Comparison of ENCODE assay signal across 37 cellular contexts in genomic region chr11:91956711-91957110, GRCh38.
DNase-seq lines count a peak whose midpoint lies in the region; ATAC-seq, FAIRE-seq and TF ChIP-seq lines count a peak whose summit lies in the region.
"Had no signal": no experiment of that assay in that cellular context is flagged by ENCODE, and none has a peak within 500 bp of the region (broad histone marks: within the 10 kb centered on the region; RNA-seq: fewer than 3 reads in every experiment).

No MANE protein-coding gene starts in this region.

- H3K4me2 ChIP-seq in endothelial cell of umbilical vein (ENCODE audit: insufficient read depth, low read length): no peak overlapping the region
- H3K4me2 ChIP-seq in mesendoderm (ENCODE audit: low read length): no peak overlapping the region
- H3K4me2 ChIP-seq: A549; BLaER1; BLaER1 treated with 17β-estradiol and CSF1 and Interleukin-3, amounts not matched to agents 10 nM and 100 nM had no signal

- intact Hi-C loops in endothelial cell of umbilical vein (cut with micrococcal nuclease): no loop called here

- peaks cover 48% of the 10 kb centered on the region for H3K9me3 Mint-ChIP-seq in nephron progenitor cell

- no peaks in the 10 kb centered on the region for H3K4me1 Mint-ChIP-seq in nephron progenitor cell
- H3K4me1 Mint-ChIP-seq: B cell; CD14-positive monocyte; CD4-positive, alpha-beta memory T cell; CD8-positive, alpha-beta memory T cell had no signal

- H2AK5ac ChIP-seq in mesendoderm (ENCODE audit: low read length): no peak overlapping the region

- H3K4me3 ChIP-seq in endothelial cell of umbilical vein (replicated peaks in 1 of 3; ENCODE audit: insufficient read depth in 1 of 3, low read depth in 1 of 3, low read length in 3 of 3): no peak overlapping the region
- no peak overlapping the region for H3K4me3 ChIP-seq in fibroblast of pulmonary artery (replicated peaks; ENCODE audit: low read depth, low read length)
- H3K4me3 ChIP-seq in mesendoderm (ENCODE audit: low read length): no peak overlapping the region
- H3K4me3 ChIP-seq: A549; BLaER1; BLaER1 treated with 17β-estradiol and CSF1 and Interleukin-3, amounts not matched to agents 10 nM and 100 nM had no signal

- H3K9ac ChIP-seq in endothelial cell of umbilical vein (replicated peaks; ENCODE audit: extremely low read depth, insufficient read depth, low read length) (no peak overlapping the region), mesendoderm (ENCODE audit: low read length) (no peak overlapping the region)
- H3K9ac ChIP-seq: BLaER1; BLaER1 treated with 17β-estradiol and CSF1 and Interleukin-3, amounts not matched to agents 10 nM and 100 nM had no signal

- peak; percentile 3 for DNase-seq in endothelial cell of umbilical vein (ENCODE audit: low read depth, low spot score)
- DNase-seq in fibroblast of pulmonary artery (ENCODE audit: low read depth): peak; percentile 80
- DNase-seq in nephron progenitor cell: no peak
- peak; percentile 51 for DNase-seq in renal cortical epithelial cell (ENCODE audit: low read depth)
- DNase-seq in NCI-H2171 treated with DMSO at 0.1 percent for 48 hours (lab: John Stamatoyannopoulos, UW): no peak
- DNase-seq in mesendoderm: no peak
- DNase-seq: 8988T; ACHN; AML-193; BE2C; C1 segment of cervical spinal cord; Caco-2; Calu3; CD4-positive, alpha-beta memory T cell; CD4-positive, alpha-beta T cell; CD4-positive, CD25-positive, alpha-beta regulatory T cell; CD8-positive, alpha-beta memory T cell; CD8-positive, alpha-beta T cell; COR-L47; DMS 273 treated with DMSO at 0.1 percent for 48 hours; DMS153; DMS53; DMS79; DMS79 treated with DMSO at 0.1 percent for 48 hours; DND-41; EL had no signal

- dilution Hi-C loops in endothelial cell of umbilical vein (cut with MboI; ENCODE audit: extremely low pct_ligation_motif_present, low sequenced_read_pairs): no loop called here

- H3K9me1 ChIP-seq in endothelial cell of umbilical vein (replicated peaks; ENCODE audit: control insufficient read depth, extremely low read depth, insufficient read depth, low read length): no peaks in the 10 kb centered on the region

- H3K27ac ChIP-seq in endothelial cell of umbilical vein (ENCODE audit: insufficient read depth, low read depth, low read length): no peak overlapping the region
- H3K27ac ChIP-seq in mesendoderm (ENCODE audit: low read depth, low read length): no peak overlapping the region
- H3K27ac ChIP-seq: 22Rv1; A549; BLaER1; BLaER1 treated with 17β-estradiol and CSF1 and Interleukin-3, amounts not matched to agents 10 nM and 100 nM; C4-2B had no signal

- H3K36me3 Mint-ChIP-seq in nephron progenitor cell (ENCODE audit: low read depth): peaks cover 20% of the 10 kb centered on the region
- H3K36me3 Mint-ChIP-seq: CD14-positive monocyte; CD4-positive, alpha-beta memory T cell; CD4-positive, CD25-positive, alpha-beta regulatory T cell; CD8-positive, alpha-beta memory T cell; CD8-positive, alpha-beta T cell had no signal

- H3K4me3 Mint-ChIP-seq in nephron progenitor cell: no peak overlapping the region
- H3K4me3 Mint-ChIP-seq: B cell; CD14-positive monocyte; CD4-positive, alpha-beta memory T cell; CD4-positive, alpha-beta T cell; CD4-positive, CD25-positive, alpha-beta regulatory T cell; CD8-positive, alpha-beta memory T cell; CD8-positive, alpha-beta T cell had no signal

- H3K79me2 ChIP-seq in endothelial cell of umbilical vein (ENCODE audit: control insufficient read depth, insufficient read depth, low read length) (no peaks in the 10 kb centered on the region), mesendoderm (ENCODE audit: control insufficient read depth, insufficient read depth, low read length) (no peaks in the 10 kb centered on the region)

- H3K9me3 ChIP-seq in endothelial cell of umbilical vein (replicated peaks; ENCODE audit: control insufficient read depth, insufficient read depth, low read length): no peaks in the 10 kb centered on the region
- H3K9me3 ChIP-seq: BE2C had no signal

- POLR2A ChIA-PET in endothelial cell of umbilical vein (lab: Charles Lee): no interaction called here

- H3K18ac ChIP-seq in mesendoderm (ENCODE audit: low read length): no peak overlapping the region

- no peak overlapping the region for H2BK5ac ChIP-seq in mesendoderm (ENCODE audit: low read length)

- H4K8ac ChIP-seq in mesendoderm (ENCODE audit: low read depth, low read length): no peak overlapping the region

- H3K79me1 ChIP-seq in mesendoderm (ENCODE audit: low read length): no peaks in the 10 kb centered on the region

- ATAC-seq in HG03342 (IDR thresholded peaks at IDR 0.05; ENCODE audit: unreplicated experiment): no peak
- no peak for ATAC-seq in GM21529 (IDR thresholded peaks at IDR 0.05; ENCODE audit: unreplicated experiment)
- ATAC-seq: A549; CD8-positive, alpha-beta T cell had no signal

- no peak for TF ChIP-seq CTCF in endothelial cell of umbilical vein (IDR thresholded peaks at IDR 0.05; ENCODE audit: extremely low read depth in 1 of 2, insufficient read depth in 1 of 2, low read depth in 1 of 2, low read length in 2 of 2)
- no peak for TF ChIP-seq CTCF in fibroblast of pulmonary artery (IDR thresholded peaks at IDR 0.05; ENCODE audit: low read length, missing control alignments)
- TF ChIP-seq CTCF in nephron progenitor cell (IDR thresholded peaks at IDR 0.05): no peak

- no peak overlapping the region for H3K4ac ChIP-seq in mesendoderm (ENCODE audit: low read depth, low read length)

- no TSS peak for BruUV-seq in endothelial cell of umbilical vein (replicated peaks; lab: Mats Ljungman, UMichigan)

- H4K20me1 ChIP-seq in endothelial cell of umbilical vein (replicated peaks; ENCODE audit: control insufficient read depth, extremely low read depth, insufficient read depth, low read length): no peaks in the 10 kb centered on the region
- H4K20me1 ChIP-seq: BLaER1; BLaER1 treated with 17β-estradiol and CSF1 and Interleukin-3, amounts not matched to agents 10 nM and 100 nM had no signal

- peak overlapping the region; percentile 20 for H3K27ac Mint-ChIP-seq in nephron progenitor cell
- H3K27ac Mint-ChIP-seq: B cell; CD14-positive monocyte; CD4-positive, alpha-beta memory T cell; CD4-positive, alpha-beta T cell; CD4-positive, CD25-positive, alpha-beta regulatory T cell; CD8-positive, alpha-beta memory T cell; CD8-positive, alpha-beta T cell had no signal

- no peak overlapping the region for H2BK120ac ChIP-seq in mesendoderm (ENCODE audit: low read depth, low read length)

- no peak for FAIRE-seq in endothelial cell of umbilical vein (lab: Jason Lieb, UNC)
- FAIRE-seq: A204.1, A549, D721Med had no signal

- TF ChIP-seq POLR2A in endothelial cell of umbilical vein (IDR thresholded peaks at IDR 0.05; ENCODE audit: low read depth, low read length): no peak

- H3K4me1 ChIP-seq in endothelial cell of umbilical vein (ENCODE audit: control insufficient read depth, extremely low read depth, insufficient read depth, low read length) (no peaks in the 10 kb centered on the region), mesendoderm (ENCODE audit: control insufficient read depth, low read depth, low read length) (no peaks in the 10 kb centered on the region)
- H3K4me1 ChIP-seq: A549; BE2C; BLaER1; BLaER1 treated with 17β-estradiol and CSF1 and Interleukin-3, amounts not matched to agents 10 nM and 100 nM; Caco-2 had no signal

- CTCF ChIA-PET in endothelial cell of umbilical vein (lab: Charles Lee): no interaction called here

- H3K36me3 ChIP-seq in endothelial cell of umbilical vein (ENCODE audit: control insufficient read depth in 2 of 2, extremely low read depth in 1 of 2, insufficient read depth in 2 of 2, low read length in 2 of 2): no peaks in the 10 kb centered on the region
- no peaks in the 10 kb centered on the region for H3K36me3 ChIP-seq in mesendoderm (ENCODE audit: control insufficient read depth, insufficient read depth, low read length)
- H3K36me3 ChIP-seq: BE2C; BLaER1; BLaER1 treated with 17β-estradiol and CSF1 and Interleukin-3, amounts not matched to agents 10 nM and 100 nM had no signal

- no CpG with 5 or more reads among the region's 1 CpG for WGBS in mesendoderm (ENCODE audit: extremely low coverage, insufficient coverage, low lambda C conversion rate)

- H4K5ac ChIP-seq in mesendoderm (ENCODE audit: low read length): no peak overlapping the region

- H3K27me3 Mint-ChIP-seq in nephron progenitor cell (ENCODE audit: low read depth, poor library complexity): peaks cover 2% of the 10 kb centered on the region
- H3K27me3 Mint-ChIP-seq: B cell; CD4-positive, alpha-beta memory T cell; CD4-positive, alpha-beta T cell; CD4-positive, CD25-positive, alpha-beta regulatory T cell; CD8-positive, alpha-beta memory T cell had no signal

- H2BK15ac ChIP-seq in mesendoderm (replicated peaks; ENCODE audit: low read depth): no peak overlapping the region

- H3K56ac ChIP-seq in mesendoderm (ENCODE audit: low read length): no peak overlapping the region

- H3K27me3 ChIP-seq in endothelial cell of umbilical vein (ENCODE audit: control insufficient read depth in 2 of 2, insufficient read depth in 2 of 2, low read length in 2 of 2) (no peaks in the 10 kb centered on the region), mesendoderm (ENCODE audit: insufficient read depth, low read length, poor library complexity) (no peaks in the 10 kb centered on the region)
- H3K27me3 ChIP-seq: BE2C; BLaER1; BLaER1 treated with 17β-estradiol and CSF1 and Interleukin-3, amounts not matched to agents 10 nM and 100 nM had no signal

- H2AFZ ChIP-seq in endothelial cell of umbilical vein (ENCODE audit: low read depth, low read length): no peak overlapping the region

- no peak overlapping the region for H3K23ac ChIP-seq in mesendoderm (ENCODE audit: low read length)

TF ChIP-seq in endothelial cell of umbilical vein, 7 proteins besides CTCF, POLR2A, EP300 and RAD21:
- TF ChIP-seq GATA2 (IDR thresholded peaks at IDR 0.05; ENCODE audit: insufficient read depth, insufficient read length, low read depth, low read length) (no peak), JUN (IDR thresholded peaks at IDR 0.05; ENCODE audit: borderline replicate concordance, insufficient read depth, insufficient read length, low read depth) (no peak), EZH2 (IDR thresholded peaks at IDR 0.05; ENCODE audit: borderline replicate concordance, low read depth, low read length, severe bottlenecking) (no peak)

Comparison
In these comparisons a context has a peak if more than half of its experiments do, and no peak if none do; other contexts are left out.
1. DNase-seq: peak in endothelial cell of umbilical vein (single experiment), fibroblast of pulmonary artery (single experiment) and renal cortical epithelial cell (single experiment); none in nephron progenitor cell (single experiment), NCI-H2171 treated with DMSO at 0.1 percent for 48 hours (single experiment) and mesendoderm (single experiment).